ENCODE assay signal across 20 cellular contexts in the genomic region with DNA sequence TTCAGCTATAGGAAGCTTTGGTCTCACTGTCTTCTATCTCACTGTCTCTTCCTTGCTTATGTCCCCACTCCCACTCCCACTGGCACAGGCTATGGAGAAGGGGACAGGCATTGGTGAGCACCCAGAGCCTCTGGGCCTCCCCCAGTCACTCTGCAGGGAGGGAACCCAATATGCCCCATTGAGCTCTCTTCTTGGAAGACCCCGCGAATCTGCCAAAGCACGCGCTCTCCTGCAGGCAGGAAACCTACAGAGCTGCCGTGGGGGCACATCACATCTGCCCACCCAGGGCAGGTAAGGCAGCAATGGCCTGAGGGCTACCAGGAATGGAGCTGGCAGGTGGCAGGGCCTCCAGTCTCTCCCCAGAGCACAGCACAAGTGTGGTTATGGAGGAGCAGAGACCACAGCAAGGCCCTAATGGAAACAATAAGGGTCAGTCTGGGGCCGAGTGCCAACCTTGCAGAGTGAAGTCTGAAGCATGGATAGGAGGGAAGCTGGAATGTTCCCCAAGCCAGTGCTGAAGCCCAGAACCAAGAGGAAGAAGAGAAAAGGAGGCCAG.
DNase-seq lines count a peak whose midpoint lies in the region; ATAC-seq lines count a peak whose summit lies in the region.
"Had no signal": no experiment of that assay in that cellular context is flagged by ENCODE, and none has a peak within 500 bp of the region (broad histone marks: within the 10 kb centered on the region; RNA-seq: fewer than 3 reads in every experiment).

No MANE protein-coding gene starts in this region.

- no CpG with 5 or more reads among the region's 6 CpGs for WGBS in neuronal stem cell (ENCODE audit: extremely low coverage in 2 of 2, insufficient read length in 2 of 2, insufficient replicate concordance in 1 of 2), 2 donors

- H2AK5ac ChIP-seq in neuronal stem cell (ENCODE audit: low read depth, low read length): no peak overlapping the region

- no peaks in the 10 kb centered on the region for H3K4me1 ChIP-seq in neuronal stem cell (ENCODE audit: control insufficient read depth in 2 of 2, insufficient read depth in 1 of 2, low read depth in 1 of 2, low read length in 2 of 2)
- H3K4me1 ChIP-seq: Caco-2 had no signal

- H3K79me1 ChIP-seq in neuronal stem cell (ENCODE audit: low read depth, low read length): no peaks in the 10 kb centered on the region

- H3K4me3 ChIP-seq in neuronal stem cell (ENCODE audit: low read length in 2 of 2): no peak overlapping the region
- H3K4me3 ChIP-seq: BLaER1, GM23248 had no signal

- no peak overlapping the region for H2BK12ac ChIP-seq in neuronal stem cell (ENCODE audit: low read length)

- ATAC-seq in GM21529 (IDR thresholded peaks at IDR 0.05; ENCODE audit: unreplicated experiment): no peak
- ATAC-seq: CD8-positive, alpha-beta T cell had no signal

- H3K9me3 ChIP-seq in neuronal stem cell (replicated peaks in 1 of 2; ENCODE audit: control insufficient read depth in 2 of 2, insufficient read depth in 1 of 2, low read depth in 1 of 2, low read length in 2 of 2): peaks cover 0 to 5% of the 10 kb centered on the region in 2 donors
- H3K9me3 ChIP-seq: Caco-2 had no signal

- no peak overlapping the region for H3K4ac ChIP-seq in neuronal stem cell (ENCODE audit: low read length)

- intact Hi-C loops in activated CD4-positive, alpha-beta T cell treated with anti-CD3 and anti-CD28 coated beads, Interleukin-2, amount 10 ng/mL, durations not matched to agents 24 days and 14 days (cut with micrococcal nuclease): no loop called here

- no peak overlapping the region for H2AFZ ChIP-seq in neuronal stem cell (ENCODE audit: low read length)
- H2AFZ ChIP-seq: GM23248 had no signal

- H3K9me3 Mint-ChIP-seq in activated CD4-positive, alpha-beta T cell treated with anti-CD3 and anti-CD28 coated beads, Interleukin-2, amount 10 ng/mL, durations not matched to agents 24 days and 14 days: no peaks in the 10 kb centered on the region
- H3K9me3 Mint-ChIP-seq: CD8-positive, alpha-beta T cell had no signal

- H3K36me3 ChIP-seq in neuronal stem cell (replicated peaks in 1 of 2; ENCODE audit: control insufficient read depth in 2 of 2, insufficient read depth in 2 of 2, low read length in 2 of 2): no peaks in the 10 kb centered on the region
- H3K36me3 ChIP-seq: BLaER1 had no signal

- no peak overlapping the region for H3K27ac ChIP-seq in neuronal stem cell (replicated peaks; ENCODE audit: low read length)
- H3K27ac ChIP-seq: 22Rv1, BLaER1, C4-2B, GM23248 had no signal

- no peaks in the 10 kb centered on the region for H3K36me3 Mint-ChIP-seq in activated CD4-positive, alpha-beta T cell treated with anti-CD3 and anti-CD28 coated beads, Interleukin-2, amount 10 ng/mL, durations not matched to agents 24 days and 14 days (ENCODE audit: low read depth)
- H3K36me3 Mint-ChIP-seq: CD4-positive, CD25-positive, alpha-beta regulatory T cell; CD8-positive, alpha-beta T cell had no signal

- no peak overlapping the region for H3K4me2 ChIP-seq in neuronal stem cell (ENCODE audit: insufficient read depth, low read length, poor library complexity, severe bottlenecking)
- H3K4me2 ChIP-seq: BLaER1 had no signal

- H2BK5ac ChIP-seq in neuronal stem cell (ENCODE audit: low read length): no peak overlapping the region

- peak; percentile 27 for DNase-seq in activated CD4-positive, alpha-beta T cell treated with anti-CD3 and anti-CD28 coated beads, Interleukin-2, amount 10 ng/mL, durations not matched to agents 24 days and 14 days
- no peak for DNase-seq in activated CD4-positive, alpha-beta T cell treated with anti-CD3 and anti-CD28 coated beads, Interleukin-2, amount 50 U/mL, for 4 hours
- DNase-seq in iPS-NIHi7 (ENCODE audit: extremely low spot score) (peak; percentile 3), neuronal stem cell (ENCODE audit: low spot score) (no peak), SIG-M5 (lab: John Stamatoyannopoulos, UW) (no peak), activated T-cell treated with anti-CD3 and anti-CD28 coated beads for 4 hours (no peak), amygdala (lab: John Stamatoyannopoulos, UW) (no peak)
- DNase-seq: Caco-2; CD4-positive, CD25-positive, alpha-beta regulatory T cell; DMS153; DND-41; GM23248; H7; HCEC 1CT had no signal

- peak overlapping the region; percentile 67 for H3K14ac ChIP-seq in neuronal stem cell (ENCODE audit: low read length)

- H3K27ac Mint-ChIP-seq in activated CD4-positive, alpha-beta T cell treated with anti-CD3 and anti-CD28 coated beads, Interleukin-2, amount 10 ng/mL, durations not matched to agents 24 days and 14 days: no peak overlapping the region
- H3K27ac Mint-ChIP-seq: B cell; CD8-positive, alpha-beta T cell had no signal

- H2BK120ac ChIP-seq in neuronal stem cell (ENCODE audit: low read depth, low read length): no peak overlapping the region

- no peak overlapping the region for H3K23ac ChIP-seq in neuronal stem cell (ENCODE audit: low read depth, low read length, poor library complexity)

- H3K27me3 Mint-ChIP-seq in activated CD4-positive, alpha-beta T cell treated with anti-CD3 and anti-CD28 coated beads, Interleukin-2, amount 10 ng/mL, durations not matched to agents 24 days and 14 days: no peaks in the 10 kb centered on the region
- H3K27me3 Mint-ChIP-seq: B cell; CD4-positive, CD25-positive, alpha-beta regulatory T cell had no signal

- H3K4me3 Mint-ChIP-seq in activated CD4-positive, alpha-beta T cell treated with anti-CD3 and anti-CD28 coated beads, Interleukin-2, amount 10 ng/mL, durations not matched to agents 24 days and 14 days: no peak overlapping the region
- H3K4me3 Mint-ChIP-seq: B cell; CD4-positive, CD25-positive, alpha-beta regulatory T cell; CD8-positive, alpha-beta T cell had no signal

- no peak overlapping the region for H2BK15ac ChIP-seq in neuronal stem cell (ENCODE audit: low read length)

- no peak overlapping the region for H4K8ac ChIP-seq in neuronal stem cell (ENCODE audit: low read depth, low read length)

- H3K18ac ChIP-seq in neuronal stem cell (ENCODE audit: low read length): no peak overlapping the region

- no peak overlapping the region for H4K91ac ChIP-seq in neuronal stem cell (ENCODE audit: low read depth, low read length, poor library complexity)

- no peak overlapping the region for H3K9ac ChIP-seq in neuronal stem cell (ENCODE audit: low read depth, low read length, poor library complexity)
- H3K9ac ChIP-seq: BLaER1, GM23248 had no signal

- H3K4me1 Mint-ChIP-seq in activated CD4-positive, alpha-beta T cell treated with anti-CD3 and anti-CD28 coated beads, Interleukin-2, amount 10 ng/mL, durations not matched to agents 24 days and 14 days: no peaks in the 10 kb centered on the region
- H3K4me1 Mint-ChIP-seq: B cell; CD4-positive, CD25-positive, alpha-beta regulatory T cell had no signal

- H3K27me3 ChIP-seq in neuronal stem cell (ENCODE audit: control insufficient read depth in 3 of 3, insufficient read depth in 3 of 3, low read depth in 1 of 3, low read length in 3 of 3): no peaks in the 10 kb centered on the region
- H3K27me3 ChIP-seq: BLaER1 had no signal

Comparison
In these comparisons a context has a peak if more than half of its experiments do, and no peak if none do; other contexts are left out.
1. DNase-seq: peak in activated CD4-positive, alpha-beta T cell treated with anti-CD3 and anti-CD28 coated beads, Interleukin-2, amount 10 ng/mL, durations not matched to agents 24 days and 14 days (single experiment) and iPS-NIHi7 (single experiment); none in activated CD4-positive, alpha-beta T cell treated with anti-CD3 and anti-CD28 coated beads, Interleukin-2, amount 50 U/mL, for 4 hours (0 of 2), neuronal stem cell (single experiment), SIG-M5 (single experiment), activated T-cell treated with anti-CD3 and anti-CD28 coated beads for 4 hours (single experiment) and amygdala (0 of 56).